1 cellular context compared by ENCODE assay signal in the genomic region with DNA sequence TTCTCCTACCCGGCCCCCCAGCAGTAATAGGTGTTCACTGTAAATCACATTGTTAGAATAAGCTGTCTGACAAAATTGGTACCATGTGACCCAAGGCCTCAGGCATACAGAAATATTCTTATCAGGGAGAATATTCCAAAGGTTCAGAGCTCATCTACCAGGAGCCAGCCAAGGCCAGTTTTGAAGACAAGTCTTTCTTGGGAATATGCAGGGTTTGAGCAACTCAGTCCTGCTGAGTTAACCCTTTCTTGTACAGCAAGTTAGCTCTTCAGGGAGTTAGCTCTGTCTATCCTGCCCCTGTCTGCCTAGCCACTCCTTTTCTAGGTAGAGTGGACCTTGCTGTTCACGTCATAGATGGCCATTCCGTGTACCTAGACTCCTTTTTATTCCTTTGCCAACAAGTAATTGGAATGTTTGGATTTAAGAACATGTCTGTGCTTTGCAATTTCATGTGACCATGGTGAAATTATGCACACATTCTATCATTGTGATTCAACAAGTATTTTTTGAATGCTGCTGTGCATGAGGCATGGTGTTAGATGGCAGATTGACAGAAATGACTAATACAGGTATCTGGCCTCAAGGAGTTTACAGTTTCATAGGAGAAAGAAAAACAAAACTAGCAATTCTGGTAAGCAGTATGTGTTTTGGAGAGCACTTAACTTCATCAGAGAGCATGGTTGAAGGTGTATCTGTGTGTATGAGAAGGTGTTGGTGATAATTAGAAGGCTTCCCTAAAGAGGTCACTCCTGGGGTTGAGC.
TF ChIP-seq lines count a peak whose summit lies in the region.

No MANE protein-coding gene starts in this region.

TF ChIP-seq in GM12878, 131 proteins besides CTCF, POLR2A, EP300 and RAD21:
- TF ChIP-seq IKZF2 (IDR thresholded peaks at IDR 0.05) (0 out of 4 replicates have a peak, but pooled peaks of 1 of the 2 experiments have one; percentile 43), SPI1 (IDR thresholded peaks at IDR 0.05; ENCODE audit: borderline replicate concordance, insufficient read depth, low read depth, low read length) (no peak), NR2F1 (conservative IDR thresholded peaks at IDR 0.05) (no peak), STAT3 (IDR thresholded peaks at IDR 0.05; ENCODE audit: low read depth, low read length) (no peak), SREBF2 (IDR thresholded peaks at IDR 0.05; ENCODE audit: low read length) (no peak), ZSCAN29 (IDR thresholded peaks at IDR 0.05) (no peak), ETV6 (conservative IDR thresholded peaks at IDR 0.05 in 1 of 2, IDR thresholded peaks at IDR 0.05 in 1 of 2; ENCODE audit: borderline replicate concordance in 1 of 2, low read depth in 1 of 2) (0 out of 4 replicates have a peak, but pooled peaks of 1 of the 2 experiments have one; percentile 7), PAX8 (IDR thresholded peaks at IDR 0.05) (no peak), NFXL1 (IDR thresholded peaks at IDR 0.05; ENCODE audit: borderline replicate concordance) (no peak), SUZ12 (IDR thresholded peaks at IDR 0.05; ENCODE audit: unreplicated experiment) (no peak), KDM1A (IDR thresholded peaks at IDR 0.05; ENCODE audit: borderline replicate concordance) (no peak), TBL1XR1 (IDR thresholded peaks at IDR 0.05; ENCODE audit: low read depth, low read length) (no peak), MYC (IDR thresholded peaks at IDR 0.05; ENCODE audit: insufficient read depth, insufficient read length, insufficient replicate concordance, low read length, severe bottlenecking) (no peak), STAT1 (conservative IDR thresholded peaks at IDR 0.05) (no peak), ZZZ3 (IDR thresholded peaks at IDR 0.05; ENCODE audit: control insufficient read depth, insufficient read length, low read depth) (no peak), POU2F2 (IDR thresholded peaks at IDR 0.05; ENCODE audit: borderline replicate concordance, low read depth, low read length) (no peak), TCF12 (IDR thresholded peaks at IDR 0.05; ENCODE audit: low read depth, low read length) (no peak), MTA3 (IDR thresholded peaks at IDR 0.05; ENCODE audit: borderline replicate concordance, low read length) (0 out of 2 replicates have a peak, but pooled peaks have one; percentile 45), RAD51 (IDR thresholded peaks at IDR 0.05) (no peak), RFX5 (IDR thresholded peaks at IDR 0.05; ENCODE audit: low read depth, low read length) (no peak), NBN (IDR thresholded peaks at IDR 0.05) (no peak), JUNB (IDR thresholded peaks at IDR 0.05) (peak; percentile 79), ZNF384 (IDR thresholded peaks at IDR 0.05; ENCODE audit: borderline replicate concordance, low read depth, low read length) (no peak), CBX5 (IDR thresholded peaks at IDR 0.05; ENCODE audit: low read depth) (0 out of 2 replicates have a peak, but pooled peaks have one; percentile 38), DPF2 (IDR thresholded peaks at IDR 0.05) (0 out of 2 replicates have a peak, but pooled peaks have one; percentile 42), CBFB (IDR thresholded peaks at IDR 0.05; ENCODE audit: low read depth) (no peak), BHLHE40 (IDR thresholded peaks at IDR 0.05; ENCODE audit: borderline replicate concordance in 1 of 2, low read depth in 2 of 2, low read length in 1 of 2) (no peak), BACH1 (IDR thresholded peaks at IDR 0.05; ENCODE audit: borderline replicate concordance) (no peak), EED (IDR thresholded peaks at IDR 0.05; ENCODE audit: low read depth) (no peak)
- TF ChIP-seq, protein P1, sequence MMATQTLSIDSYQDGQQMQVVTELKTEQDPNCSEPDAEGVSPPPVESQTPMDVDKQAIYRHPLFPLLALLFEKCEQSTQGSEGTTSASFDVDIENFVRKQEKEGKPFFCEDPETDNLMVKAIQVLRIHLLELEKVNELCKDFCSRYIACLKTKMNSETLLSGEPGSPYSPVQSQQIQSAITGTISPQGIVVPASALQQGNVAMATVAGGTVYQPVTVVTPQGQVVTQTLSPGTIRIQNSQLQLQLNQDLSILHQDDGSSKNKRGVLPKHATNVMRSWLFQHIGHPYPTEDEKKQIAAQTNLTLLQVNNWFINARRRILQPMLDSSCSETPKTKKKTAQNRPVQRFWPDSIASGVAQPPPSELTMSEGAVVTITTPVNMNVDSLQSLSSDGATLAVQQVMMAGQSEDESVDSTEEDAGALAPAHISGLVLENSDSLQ (IDR thresholded peaks at IDR 0.05) = 0 out of 2 replicates have a peak, but pooled peaks have one; percentile 7
- TF ChIP-seq, protein P2, sequence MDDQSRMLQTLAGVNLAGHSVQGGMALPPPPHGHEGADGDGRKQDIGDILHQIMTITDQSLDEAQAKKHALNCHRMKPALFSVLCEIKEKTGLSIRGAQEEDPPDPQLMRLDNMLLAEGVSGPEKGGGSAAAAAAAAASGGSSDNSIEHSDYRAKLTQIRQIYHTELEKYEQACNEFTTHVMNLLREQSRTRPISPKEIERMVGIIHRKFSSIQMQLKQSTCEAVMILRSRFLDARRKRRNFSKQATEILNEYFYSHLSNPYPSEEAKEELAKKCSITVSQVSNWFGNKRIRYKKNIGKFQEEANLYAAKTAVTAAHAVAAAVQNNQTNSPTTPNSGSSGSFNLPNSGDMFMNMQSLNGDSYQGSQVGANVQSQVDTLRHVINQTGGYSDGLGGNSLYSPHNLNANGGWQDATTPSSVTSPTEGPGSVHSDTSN (IDR thresholded peaks at IDR 0.05; ENCODE audit: insufficient replicate concordance, low read depth, low read length) = no peak
- TF ChIP-seq, protein P3, sequence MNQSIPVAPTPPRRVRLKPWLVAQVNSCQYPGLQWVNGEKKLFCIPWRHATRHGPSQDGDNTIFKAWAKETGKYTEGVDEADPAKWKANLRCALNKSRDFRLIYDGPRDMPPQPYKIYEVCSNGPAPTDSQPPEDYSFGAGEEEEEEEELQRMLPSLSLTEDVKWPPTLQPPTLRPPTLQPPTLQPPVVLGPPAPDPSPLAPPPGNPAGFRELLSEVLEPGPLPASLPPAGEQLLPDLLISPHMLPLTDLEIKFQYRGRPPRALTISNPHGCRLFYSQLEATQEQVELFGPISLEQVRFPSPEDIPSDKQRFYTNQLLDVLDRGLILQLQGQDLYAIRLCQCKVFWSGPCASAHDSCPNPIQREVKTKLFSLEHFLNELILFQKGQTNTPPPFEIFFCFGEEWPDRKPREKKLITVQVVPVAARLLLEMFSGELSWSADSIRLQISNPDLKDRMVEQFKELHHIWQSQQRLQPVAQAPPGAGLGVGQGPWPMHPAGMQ (IDR thresholded peaks at IDR 0.05; ENCODE audit: borderline replicate concordance) = no peak
- TF ChIP-seq, protein P4, sequence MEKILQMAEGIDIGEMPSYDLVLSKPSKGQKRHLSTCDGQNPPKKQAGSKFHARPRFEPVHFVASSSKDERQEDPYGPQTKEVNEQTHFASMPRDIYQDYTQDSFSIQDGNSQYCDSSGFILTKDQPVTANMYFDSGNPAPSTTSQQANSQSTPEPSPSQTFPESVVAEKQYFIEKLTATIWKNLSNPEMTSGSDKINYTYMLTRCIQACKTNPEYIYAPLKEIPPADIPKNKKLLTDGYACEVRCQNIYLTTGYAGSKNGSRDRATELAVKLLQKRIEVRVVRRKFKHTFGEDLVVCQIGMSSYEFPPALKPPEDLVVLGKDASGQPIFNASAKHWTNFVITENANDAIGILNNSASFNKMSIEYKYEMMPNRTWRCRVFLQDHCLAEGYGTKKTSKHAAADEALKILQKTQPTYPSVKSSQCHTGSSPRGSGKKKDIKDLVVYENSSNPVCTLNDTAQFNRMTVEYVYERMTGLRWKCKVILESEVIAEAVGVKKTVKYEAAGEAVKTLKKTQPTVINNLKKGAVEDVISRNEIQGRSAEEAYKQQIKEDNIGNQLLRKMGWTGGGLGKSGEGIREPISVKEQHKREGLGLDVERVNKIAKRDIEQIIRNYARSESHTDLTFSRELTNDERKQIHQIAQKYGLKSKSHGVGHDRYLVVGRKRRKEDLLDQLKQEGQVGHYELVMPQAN (conservative IDR thresholded peaks at IDR 0.05) = no peak
- TF ChIP-seq, protein P5, sequence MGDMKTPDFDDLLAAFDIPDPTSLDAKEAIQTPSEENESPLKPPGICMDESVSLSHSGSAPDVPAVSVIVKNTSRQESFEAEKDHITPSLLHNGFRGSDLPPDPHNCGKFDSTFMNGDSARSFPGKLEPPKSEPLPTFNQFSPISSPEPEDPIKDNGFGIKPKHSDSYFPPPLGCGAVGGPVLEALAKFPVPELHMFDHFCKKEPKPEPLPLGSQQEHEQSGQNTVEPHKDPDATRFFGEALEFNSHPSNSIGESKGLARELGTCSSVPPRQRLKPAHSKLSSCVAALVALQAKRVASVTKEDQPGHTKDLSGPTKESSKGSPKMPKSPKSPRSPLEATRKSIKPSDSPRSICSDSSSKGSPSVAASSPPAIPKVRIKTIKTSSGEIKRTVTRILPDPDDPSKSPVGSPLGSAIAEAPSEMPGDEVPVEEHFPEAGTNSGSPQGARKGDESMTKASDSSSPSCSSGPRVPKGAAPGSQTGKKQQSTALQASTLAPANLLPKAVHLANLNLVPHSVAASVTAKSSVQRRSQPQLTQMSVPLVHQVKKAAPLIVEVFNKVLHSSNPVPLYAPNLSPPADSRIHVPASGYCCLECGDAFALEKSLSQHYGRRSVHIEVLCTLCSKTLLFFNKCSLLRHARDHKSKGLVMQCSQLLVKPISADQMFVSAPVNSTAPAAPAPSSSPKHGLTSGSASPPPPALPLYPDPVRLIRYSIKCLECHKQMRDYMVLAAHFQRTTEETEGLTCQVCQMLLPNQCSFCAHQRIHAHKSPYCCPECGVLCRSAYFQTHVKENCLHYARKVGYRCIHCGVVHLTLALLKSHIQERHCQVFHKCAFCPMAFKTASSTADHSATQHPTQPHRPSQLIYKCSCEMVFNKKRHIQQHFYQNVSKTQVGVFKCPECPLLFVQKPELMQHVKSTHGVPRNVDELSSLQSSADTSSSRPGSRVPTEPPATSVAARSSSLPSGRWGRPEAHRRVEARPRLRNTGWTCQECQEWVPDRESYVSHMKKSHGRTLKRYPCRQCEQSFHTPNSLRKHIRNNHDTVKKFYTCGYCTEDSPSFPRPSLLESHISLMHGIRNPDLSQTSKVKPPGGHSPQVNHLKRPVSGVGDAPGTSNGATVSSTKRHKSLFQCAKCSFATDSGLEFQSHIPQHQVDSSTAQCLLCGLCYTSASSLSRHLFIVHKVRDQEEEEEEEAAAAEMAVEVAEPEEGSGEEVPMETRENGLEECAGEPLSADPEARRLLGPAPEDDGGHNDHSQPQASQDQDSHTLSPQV (IDR thresholded peaks at IDR 0.05) = no peak
- TF ChIP-seq, protein P6, sequence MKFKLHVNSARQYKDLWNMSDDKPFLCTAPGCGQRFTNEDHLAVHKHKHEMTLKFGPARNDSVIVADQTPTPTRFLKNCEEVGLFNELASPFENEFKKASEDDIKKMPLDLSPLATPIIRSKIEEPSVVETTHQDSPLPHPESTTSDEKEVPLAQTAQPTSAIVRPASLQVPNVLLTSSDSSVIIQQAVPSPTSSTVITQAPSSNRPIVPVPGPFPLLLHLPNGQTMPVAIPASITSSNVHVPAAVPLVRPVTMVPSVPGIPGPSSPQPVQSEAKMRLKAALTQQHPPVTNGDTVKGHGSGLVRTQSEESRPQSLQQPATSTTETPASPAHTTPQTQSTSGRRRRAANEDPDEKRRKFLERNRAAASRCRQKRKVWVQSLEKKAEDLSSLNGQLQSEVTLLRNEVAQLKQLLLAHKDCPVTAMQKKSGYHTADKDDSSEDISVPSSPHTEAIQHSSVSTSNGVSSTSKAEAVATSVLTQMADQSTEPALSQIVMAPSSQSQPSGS (IDR thresholded peaks at IDR 0.05; ENCODE audit: low read length) = no peak
